ENCODE assay signal across 19 cellular contexts in genomic region chr6:157519255-157520116, GRCh38.
DNase-seq lines count a peak whose midpoint lies in the region; ATAC-seq, FAIRE-seq and TF ChIP-seq lines count a peak whose summit lies in the region.
"Had no signal": no experiment of that assay in that cellular context is flagged by ENCODE, and none has a peak within 500 bp of the region (broad histone marks: within the 10 kb centered on the region; RNA-seq: fewer than 3 reads in every experiment).

No MANE protein-coding gene starts in this region.

- TF ChIP-seq CTCF in HCT116 (IDR thresholded peaks at IDR 0.05 in 2 of 3, conservative IDR thresholded peaks at IDR 0.05 in 1 of 3; ENCODE audit: borderline replicate concordance in 1 of 3, insufficient read depth in 1 of 3, low read depth in 2 of 3, low read length in 2 of 3), result no peak
- TF ChIP-seq CTCF in K562 (IDR thresholded peaks at IDR 0.05 in 2 of 3, conservative IDR thresholded peaks at IDR 0.05 in 1 of 3; ENCODE audit: insufficient read depth in 2 of 3, low read depth in 1 of 3, low read length in 3 of 3), result no peak
- no peak for TF ChIP-seq CTCF in CD14-positive monocyte (IDR thresholded peaks at IDR 0.05)

- in situ Hi-C loops in K562 (cut with MboI), result no loop called here

- TF ChIP-seq RAD21 in HCT116 (IDR thresholded peaks at IDR 0.05; ENCODE audit: low read depth) (no peak), K562 (CRISPR knock-in tag; conservative IDR thresholded peaks at IDR 0.05 in 1 of 2, IDR thresholded peaks at IDR 0.05 in 1 of 2) (no peak)

- H3K4me2 ChIP-seq in HCT116 (ENCODE audit: low read length) (peak overlapping the region; percentile 84; the same call in 1 of the 2 replicates), K562 (ENCODE audit: insufficient read depth, low read length) (peak overlapping the region; percentile 82)

- H3K4me3 ChIP-seq in HCT116 (replicated peaks in 1 of 2; ENCODE audit: low read depth in 1 of 2, low read length in 2 of 2) (no peak overlapping the region), K562 (no peak overlapping the region)
- H3K4me3 ChIP-seq: MG63 had no signal

- H3K27me3 ChIP-seq in HCT116 (ENCODE audit: insufficient read depth, low read length), result no peaks in the 10 kb centered on the region
- H3K27me3 ChIP-seq in K562 (ENCODE audit: control insufficient read depth in 2 of 2, insufficient read depth in 2 of 2, low read length in 2 of 2), result no peaks in the 10 kb centered on the region
- H3K27me3 ChIP-seq: MG63, SJCRH30 had no signal

- H3K27ac ChIP-seq in HCT116 (ENCODE audit: low read depth, low read length) (no peak overlapping the region), K562 (ENCODE audit: extremely low read depth, low read depth, low read length) (peak overlapping the region; percentile 84)
- H3K27ac ChIP-seq: SJCRH30 had no signal

- BruUV-seq in HCT116 (replicated peaks; lab: Mats Ljungman, UMichigan) (no TSS peak), K562 (replicated peaks; lab: Mats Ljungman, UMichigan) (no TSS peak)

- no peaks in the 10 kb centered on the region for H4K20me1 ChIP-seq in HCT116 (ENCODE audit: insufficient read depth)
- H4K20me1 ChIP-seq in K562 (replicated peaks; ENCODE audit: control insufficient read depth, insufficient read depth, low read length), result no peaks in the 10 kb centered on the region

- H3K27me3 Mint-ChIP-seq in CD14-positive monocyte (ENCODE audit: low read depth in 3 of 3), result no peaks in the 10 kb centered on the region
- H3K27me3 Mint-ChIP-seq: CD4-positive, alpha-beta T cell had no signal

- H3K9me3 ChIP-seq in HCT116 (ENCODE audit: control insufficient read depth in 1 of 2, insufficient read depth in 1 of 2, low read depth in 1 of 2, low read length in 2 of 2) (no peaks in the 10 kb centered on the region), K562 (replicated peaks; ENCODE audit: control insufficient read depth, insufficient read depth, low read depth, low read length) (no peaks in the 10 kb centered on the region)
- H3K9me3 ChIP-seq: MG63, SJCRH30 had no signal

- H3K4me3 Mint-ChIP-seq in CD14-positive monocyte, result peak overlapping the region in 1 of 2 donors; percentile 46
- H3K4me3 Mint-ChIP-seq: CD4-positive, alpha-beta T cell had no signal

- 63% methylated on average over 15 of the region's 15 CpGs for WGBS in K562 (ENCODE audit: insufficient coverage, low coverage, missing lambda C conversion rate)

- POLR2A ChIA-PET in HCT116 (lab: Charles Lee), result no interaction called here
- POLR2A ChIA-PET in K562 (lab: Yijun Ruan, JAX), result interaction anchor here (0.6 to 2.6 kb wide), 17 partner anchors 8 to 426 kb away, joined by 3 to 13 read pairs (median 5); partner anchors contain the start of gene TMEM242

- ATAC-seq in HCT116 (no peak), K562 (no peak)

- no peaks in the 10 kb centered on the region for H3K79me2 ChIP-seq in HCT116 (ENCODE audit: insufficient read depth, low read length)
- H3K79me2 ChIP-seq in K562 (ENCODE audit: control insufficient read depth, insufficient read depth, low read length), result peaks cover 62% of the 10 kb centered on the region

- TF ChIP-seq POLR2A in HCT116 (IDR thresholded peaks at IDR 0.05; ENCODE audit: borderline replicate concordance, extremely low read depth, insufficient read depth, insufficient read length), result no peak
- TF ChIP-seq POLR2A in K562 (conservative IDR thresholded peaks at IDR 0.05), result no peak

- H3K4me1 ChIP-seq in HCT116 (ENCODE audit: control insufficient read depth in 1 of 2, insufficient read depth in 2 of 2, low read length in 2 of 2), result peaks cover 15 to 42% of the 10 kb centered on the region in 2 experiments
- peaks cover 54 to 63% of the 10 kb centered on the region in 2 experiments for H3K4me1 ChIP-seq in K562 (replicated peaks in 1 of 2; ENCODE audit: control insufficient read depth in 2 of 2, insufficient read depth in 2 of 2, low read length in 2 of 2)
- H3K4me1 ChIP-seq: SJCRH30 had no signal

- TF ChIP-seq EP300 in K562 (IDR thresholded peaks at IDR 0.05; ENCODE audit: low read length), result no peak

- FAIRE-seq in HTR-8/SVneo (lab: Jason Lieb, UNC) (peak; percentile 26), K562 (lab: Jason Lieb, UNC) (no peak)

- peaks cover 38% of the 10 kb centered on the region for H3K4me1 Mint-ChIP-seq in CD14-positive monocyte

- intact Hi-C loops in HCT116 (cut with micrococcal nuclease) (no loop called here), K562 (cut with micrococcal nuclease) (loop anchor here (5.0 to 10.0 kb wide), 4 partner anchors 78 to 1875 kb away; partner anchors contain the start of gene ZDHHC14), CD14-positive monocyte (cut with micrococcal nuclease) (no loop called here)

- H3K9me1 ChIP-seq in K562 (ENCODE audit: control insufficient read depth, insufficient read depth, low read length), result no peaks in the 10 kb centered on the region

- CTCF ChIA-PET in HCT116 (lab: Charles Lee), result no interaction called here
- CTCF ChIA-PET in K562 (lab: Yijun Ruan, JAX; ENCODE audit: low intra/inter-chr PET ratio), result no interaction called here

- no peaks in the 10 kb centered on the region for H3K36me3 ChIP-seq in HCT116 (ENCODE audit: control insufficient read depth in 1 of 2, insufficient read depth in 2 of 2, low read length in 2 of 2)
- H3K36me3 ChIP-seq in K562 (ENCODE audit: control insufficient read depth, insufficient read depth, low read length), result peaks cover 3% of the 10 kb centered on the region; the same call in 1 of the 3 replicates
- H3K36me3 ChIP-seq: MG63, SJCRH30 had no signal

- RAD21 ChIA-PET in HCT116 (lab: Charles Lee; ENCODE audit: low non-redundant PET in 1 of 2, low total read pairs in 2 of 2, uncharacterized antibody in 2 of 2, unreplicated experiment in 2 of 2), result no interaction called here

- H3K27ac Mint-ChIP-seq in CD14-positive monocyte, result peak overlapping the region in 1 of 7 donors; percentile 48
- H3K27ac Mint-ChIP-seq: CD4-positive, alpha-beta T cell had no signal

- H3K9me3 Mint-ChIP-seq in CD14-positive monocyte, result peaks cover 0 to 3% (median 0%) of the 10 kb centered on the region in 7 donors
- H3K9me3 Mint-ChIP-seq: CD4-positive, alpha-beta T cell had no signal

- no peaks in the 10 kb centered on the region for H3K9me2 ChIP-seq in HCT116 (ENCODE audit: insufficient read depth)

- H3K9ac ChIP-seq in HCT116 (ENCODE audit: low read length) (no peak overlapping the region), K562 (ENCODE audit: insufficient read depth in 1 of 2, low read depth in 2 of 2, low read length in 2 of 2) (peak overlapping the region; percentile 70 to 81; a peak in 3 of 4 replicates)

- DNase-seq in HCT116 (ENCODE audit: low read depth, low spot score) (no peak), HTR-8/SVneo (ENCODE audit: insufficient read length, low spot score) (no peak), K562 (ENCODE audit: extremely low read depth in 1 of 4, low spot score in 3 of 4) (peak in 1 of 4 experiments; percentile 39), mesenteric fat pad (ENCODE audit: low spot score) (peak; percentile 35), superior temporal gyrus (ENCODE audit: extremely low spot score) (no peak), LoVo (ENCODE audit: low spot score) (no peak), CD14-positive monocyte (ENCODE audit: low spot score) (no peak)
- DNase-seq in central memory CD4-positive, alpha-beta T cell, result no peak
- DNase-seq: CD4-positive, alpha-beta T cell; H7; MG63; NCI-H1092; NCI-H146; NCI-H2107; NCI-H446 treated with DMSO at 0.1 percent for 48 hours; NCI-H774; RPMI8226; SW 1271 had no signal

- H3K36me3 Mint-ChIP-seq in CD14-positive monocyte, result peaks cover 0 to 3% of the 10 kb centered on the region in 2 donors

- H2AFZ ChIP-seq in HCT116 (ENCODE audit: low read depth, low read length, poor library complexity, severe bottlenecking) (no peak overlapping the region), K562 (ENCODE audit: low read depth, low read length) (peak overlapping the region; percentile 91)

TF ChIP-seq in HCT116, 20 proteins besides CTCF, POLR2A, EP300 and RAD21 (continues in another document):
- TF ChIP-seq EGR1 (IDR thresholded peaks at IDR 0.05; ENCODE audit: low read depth), result no peak
- TF ChIP-seq EZH2 (IDR thresholded peaks at IDR 0.05), result no peak
- no peak for TF ChIP-seq CBX3 (IDR thresholded peaks at IDR 0.05; ENCODE audit: low read depth)
- TF ChIP-seq EZH2phosphoT487 (IDR thresholded peaks at IDR 0.05; ENCODE audit: borderline replicate concordance), result no peak
- no peak for TF ChIP-seq SIN3A (IDR thresholded peaks at IDR 0.05; ENCODE audit: low read depth)

TF ChIP-seq in K562, 482 proteins besides CTCF, POLR2A, EP300 and RAD21 (continues in another document):
- TF ChIP-seq ZNF274 (IDR thresholded peaks at IDR 0.05; ENCODE audit: borderline replicate concordance, low read depth, low read length), result no peak
- TF ChIP-seq NFE2L1 (tag; IDR thresholded peaks at IDR 0.05; ENCODE audit: borderline replicate concordance, low read depth), result no peak
- no peak for TF ChIP-seq SIN3A (IDR thresholded peaks at IDR 0.05; ENCODE audit: borderline replicate concordance in 2 of 2, control insufficient read depth in 1 of 2, low read depth in 2 of 2, low read length in 2 of 2)
- no peak for TF ChIP-seq MED1 (CRISPR knock-in tag; IDR thresholded peaks at IDR 0.05; ENCODE audit: borderline replicate concordance)
- TF ChIP-seq ETS1 (conservative IDR thresholded peaks at IDR 0.05; ENCODE audit: control insufficient read depth, low read depth, low read length), result no peak
- TF ChIP-seq CTBP1 (IDR thresholded peaks at IDR 0.05; ENCODE audit: borderline replicate concordance), result no peak
- TF ChIP-seq HOMEZ (CRISPR knock-in tag; IDR thresholded peaks at IDR 0.05), result no peak
- peak in 1 of 2 experiments; percentile 44; a peak in 1 of 4 replicates for TF ChIP-seq FOXA3 (CRISPR knock-in tag; conservative IDR thresholded peaks at IDR 0.05 in 1 of 2, IDR thresholded peaks at IDR 0.05 in 1 of 2)

Comparison
In these comparisons a context has a peak if more than half of its experiments do, and no peak if none do; other contexts are left out.
1. Of the 22 proteins assayed by ChIP-seq in both K562 and HCT116: peak only in K562: ZFX; only in HCT116: none; in both: none; in neither: 21.